1 cellular context compared by ENCODE assay signal in genomic region chr2:64565949-64566705, GRCh38.
TF ChIP-seq lines count a peak whose summit lies in the region.

No MANE protein-coding gene starts in this region.

TF ChIP-seq in SK-N-SH, 30 proteins besides CTCF, POLR2A, EP300 and RAD21:
- TF ChIP-seq ZBTB33 (IDR thresholded peaks at IDR 0.05; ENCODE audit: borderline replicate concordance, low read depth) (no peak), MAX (IDR thresholded peaks at IDR 0.05; ENCODE audit: low read depth) (no peak), JUND (IDR thresholded peaks at IDR 0.05) (no peak), USF1 (IDR thresholded peaks at IDR 0.05; ENCODE audit: borderline replicate concordance, low read depth) (no peak), RCOR1 (IDR thresholded peaks at IDR 0.05; ENCODE audit: low read length) (no peak), SIN3A (IDR thresholded peaks at IDR 0.05; ENCODE audit: borderline replicate concordance, low read depth, low read length) (no peak), MXI1 (IDR thresholded peaks at IDR 0.05; ENCODE audit: low read depth, low read length) (no peak)
